8 cellular contexts compared by ENCODE assay signal in genomic region chr1:26833432-26834405, GRCh38. TPM values are rescaled to one million over a fixed set of nuclear protein-coding genes. Genes with fewer than 3 reads are reported as not detected.
DNase-seq lines count a peak whose midpoint lies in the region; ATAC-seq lines count a peak whose summit lies in the region.

No MANE protein-coding gene starts in this region.

- no peak overlapping the region for H3K4me3 ChIP-seq in trophoblast cell (ENCODE audit: low read depth, low read length)

- H3K4me2 ChIP-seq in trophoblast cell (ENCODE audit: low read length) = no peak overlapping the region

- DNase-seq in NOMO-1 treated with DMSO at 0.1 percent for 48 hours (lab: John Stamatoyannopoulos, UW; ENCODE audit: unreplicated experiment) (peak; percentile 5), NOMO-1 treated with dmso at 0.1 percent for 144 hours (lab: John Stamatoyannopoulos, UW; ENCODE audit: unreplicated experiment) (no peak), left cardiac atrium (peak; percentile 44), trophoblast cell (no peak), dedifferentiated amniotic fluid mesenchymal stem cell (ENCODE audit: extremely low spot score) (no peak)
- DNase-seq in activated CD4-positive, alpha-beta T cell treated with anti-CD3 and anti-CD28 coated beads, Interleukin-2, amount 50 U/mL, for 48 hours = peak; percentile 78 to 83
- peak; percentile 73 for DNase-seq in stimulated activated CD8-positive, alpha-beta memory T cell treated with anti-CD3 and anti-CD28 coated beads, Interleukin-4, amount 100 ng/mL, for 24 hours (ENCODE audit: low read depth)

- H2BK120ac ChIP-seq in trophoblast cell (ENCODE audit: insufficient read depth, low read length, poor library complexity) = no peak overlapping the region

- H3K14ac ChIP-seq in trophoblast cell (ENCODE audit: low read length) = no peak overlapping the region

- H3K79me2 ChIP-seq in trophoblast cell (ENCODE audit: control insufficient read depth, insufficient read depth, low read length, poor library complexity) = no peaks in the 10 kb centered on the region

- ATAC-seq in HG03378 (IDR thresholded peaks at IDR 0.05; ENCODE audit: unreplicated experiment) = peak; percentile 69
- ATAC-seq in left cardiac atrium = peak; percentile 27 to 73

- intact Hi-C loops in left cardiac atrium (cut with DNase I) = no loop called here

- no peak overlapping the region for H3K23ac ChIP-seq in trophoblast cell (ENCODE audit: low read length)

- H3K9ac ChIP-seq in trophoblast cell (ENCODE audit: low read length) = no peak overlapping the region

- H3K18ac ChIP-seq in trophoblast cell (ENCODE audit: low read length) = no peak overlapping the region

- no peaks in the 10 kb centered on the region for H3K9me3 ChIP-seq in trophoblast cell (ENCODE audit: insufficient read depth, low read depth, low read length)

- H4K91ac ChIP-seq in trophoblast cell (ENCODE audit: low read depth, low read length) = no peak overlapping the region

- no peak overlapping the region for H3K4ac ChIP-seq in trophoblast cell (ENCODE audit: low read depth, low read length)

- H4K12ac ChIP-seq in trophoblast cell (ENCODE audit: low read depth, low read length) = no peak overlapping the region

- no peak overlapping the region for H2BK5ac ChIP-seq in trophoblast cell (ENCODE audit: low read depth, low read length, poor library complexity)

- no peak overlapping the region for H4K8ac ChIP-seq in trophoblast cell (ENCODE audit: low read depth, low read length)

- H2AFZ ChIP-seq in trophoblast cell (ENCODE audit: insufficient read depth, low read length, poor library complexity) = no peak overlapping the region

- peaks cover 1 to 2% of the 10 kb centered on the region in 2 experiments for H3K4me1 ChIP-seq in trophoblast cell (ENCODE audit: control insufficient read depth in 1 of 2, insufficient read depth in 2 of 2, low read length in 2 of 2)

- H3K79me1 ChIP-seq in trophoblast cell (ENCODE audit: low read length) = no peaks in the 10 kb centered on the region

- no CpG with 5 or more reads among the region's 23 CpGs for WGBS in trophoblast cell (ENCODE audit: extremely low coverage, insufficient coverage, insufficient read length)

- no peak overlapping the region for H2BK12ac ChIP-seq in trophoblast cell (ENCODE audit: low read length)

- peaks cover 44 to 57% of the 10 kb centered on the region in 2 experiments for H3K36me3 ChIP-seq in trophoblast cell (ENCODE audit: control insufficient read depth in 1 of 2, insufficient read depth in 2 of 2, low read length in 2 of 2)

- no peak overlapping the region for H2AK5ac ChIP-seq in trophoblast cell (ENCODE audit: low read length)

- H3K27ac ChIP-seq in trophoblast cell (ENCODE audit: low read depth, low read length) = no peak overlapping the region

- H3K27me3 ChIP-seq in trophoblast cell (ENCODE audit: insufficient read depth, low read length) = no peaks in the 10 kb centered on the region

RNA-seq across cellular contexts. Expression of gene ZDHHC18, which starts 7.2 kb away (rescaled TPM):
- 10 to 100 TPM; 15.6 to 18.6 TPM for total RNA-seq in left cardiac atrium
- polyA plus RNA-seq in trophoblast cell (2013) = 33.2 and 34.4 TPM in 2 replicates

RNA-seq across cellular contexts. Expression of gene SFN, which starts 29.2 kb away (rescaled TPM):
- under 1 TPM; 0.18 to 0.42 TPM for total RNA-seq in left cardiac atrium
- 45.3 and 46.7 TPM in 2 replicates for polyA plus RNA-seq in trophoblast cell (2013)

RNA-seq across cellular contexts. Expression of gene PIGV, which starts 46.0 kb away (rescaled TPM):
- 1 to 10 TPM; 6.1 to 6.7 TPM for total RNA-seq in left cardiac atrium
- 6.1 and 6.5 TPM in 2 replicates for polyA plus RNA-seq in trophoblast cell (2013)

RNA-seq across cellular contexts. Expression of gene GPN2, which starts 56.4 kb away (rescaled TPM):
- 10 to 100 TPM; 12.9 to 15.3 TPM for total RNA-seq in left cardiac atrium
- polyA plus RNA-seq in trophoblast cell (2013) = 22.9 and 24.1 TPM in 2 replicates

Comparison
In these comparisons a context has a peak if more than half of its experiments do, and no peak if none do; other contexts are left out.
1. DNase-seq: peak in NOMO-1 treated with DMSO at 0.1 percent for 48 hours (single experiment), activated CD4-positive, alpha-beta T cell treated with anti-CD3 and anti-CD28 coated beads, Interleukin-2, amount 50 U/mL, for 48 hours (2 of 2), left cardiac atrium (single experiment) and stimulated activated CD8-positive, alpha-beta memory T cell treated with anti-CD3 and anti-CD28 coated beads, Interleukin-4, amount 100 ng/mL, for 24 hours (single experiment); none in NOMO-1 treated with dmso at 0.1 percent for 144 hours (single experiment), trophoblast cell (0 of 2) and dedifferentiated amniotic fluid mesenchymal stem cell (single experiment).